ENCODE assay signal across 28 cellular contexts in the genomic region with DNA sequence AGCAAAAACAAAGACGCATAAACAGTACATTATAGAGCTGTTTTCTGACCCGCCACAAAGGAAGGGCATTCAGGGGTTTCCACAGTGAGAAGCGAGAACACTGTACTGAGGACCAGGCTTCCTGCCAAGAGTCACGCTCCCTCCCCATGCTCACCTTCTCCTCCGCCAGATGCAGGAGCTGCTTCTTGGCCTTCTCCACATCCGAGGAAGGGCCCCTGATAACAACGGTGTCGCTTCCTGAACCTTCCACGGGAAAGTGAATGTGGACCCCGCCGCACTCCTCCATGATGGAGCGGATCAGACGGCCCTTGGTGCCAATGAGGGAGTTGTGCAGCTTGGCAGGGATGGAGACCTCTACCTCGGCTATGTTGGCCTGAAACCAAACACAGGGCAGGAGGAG. TPM values are rescaled to one million over a fixed set of nuclear protein-coding genes. Genes with fewer than 3 reads are reported as not detected.
"Had no signal": no experiment of that assay in that cellular context is flagged by ENCODE, and none has a peak within 500 bp of the region (broad histone marks: within the 10 kb centered on the region; RNA-seq: fewer than 3 reads in every experiment).

No MANE protein-coding gene starts in this region.

- H3K4me1 Mint-ChIP-seq: activated CD4-positive, alpha-beta memory T cell treated with anti-CD3 and anti-CD28 coated beads, Interleukin-2, amount 10 ng/mL, durations not matched to agents 7 days and 5 days; activated CD8-positive, alpha-beta memory T cell treated with anti-CD3 and anti-CD28 coated beads, Interleukin-2, amount 10 ng/mL, durations not matched to agents 7 days and 5 days; activated naive CD4-positive, alpha-beta T cell treated with anti-CD3 and anti-CD28 coated beads, Interleukin-2, amount 50 U/mL, for 24 hours; naive thymus-derived CD4-positive, alpha-beta T cell had no signal

- H2AFZ ChIP-seq: hepatocyte had no signal

- H3K27ac Mint-ChIP-seq: activated CD4-positive, alpha-beta memory T cell treated with anti-CD3 and anti-CD28 coated beads, Interleukin-2, amount 10 ng/mL, durations not matched to agents 7 days and 5 days; activated CD8-positive, alpha-beta memory T cell treated with anti-CD3 and anti-CD28 coated beads, Interleukin-2, amount 10 ng/mL, durations not matched to agents 7 days and 5 days; activated naive CD4-positive, alpha-beta T cell treated with anti-CD3 and anti-CD28 coated beads, Interleukin-2, amount 50 U/mL, for 24 hours; naive thymus-derived CD4-positive, alpha-beta T cell; stimulated activated memory B cell treated with anti-CD40 and anti-IgM and Interleukin-4, amounts not matched to agents 10 μg/mL and 1 μg/mL and 100 μg/mL, for 72 hours; T-helper 17 cell had no signal

- H3K4me3 ChIP-seq: adrenal gland, ascending aorta, dorsolateral prefrontal cortex, esophagus muscularis mucosa, hepatocyte, left lung, pancreas, thoracic aorta, upper lobe of left lung had no signal

- H3K4me2 ChIP-seq: hepatocyte had no signal

- H3K4me1 ChIP-seq: adrenal gland, ascending aorta, esophagus muscularis mucosa, left lung, pancreas, upper lobe of left lung had no signal

- H3K9me3 ChIP-seq: adrenal gland, ascending aorta, esophagus muscularis mucosa, left lung, pancreas, thoracic aorta, upper lobe of left lung had no signal

- H3K9me3 Mint-ChIP-seq: activated CD4-positive, alpha-beta memory T cell treated with anti-CD3 and anti-CD28 coated beads, Interleukin-2, amount 10 ng/mL, durations not matched to agents 7 days and 5 days; activated naive CD4-positive, alpha-beta T cell treated with anti-CD3 and anti-CD28 coated beads, Interleukin-2, amount 50 U/mL, for 24 hours; effector memory CD8-positive, alpha-beta T cell; immature natural killer cell; naive thymus-derived CD4-positive, alpha-beta T cell; stimulated activated memory B cell treated with anti-CD40 and anti-IgM and Interleukin-4, amounts not matched to agents 10 μg/mL and 1 μg/mL and 100 μg/mL, for 72 hours had no signal

- H3K4me3 Mint-ChIP-seq: activated CD4-positive, alpha-beta memory T cell treated with anti-CD3 and anti-CD28 coated beads, Interleukin-2, amount 10 ng/mL, durations not matched to agents 7 days and 5 days; activated CD8-positive, alpha-beta memory T cell treated with anti-CD3 and anti-CD28 coated beads, Interleukin-2, amount 10 ng/mL, durations not matched to agents 7 days and 5 days; activated naive CD4-positive, alpha-beta T cell treated with anti-CD3 and anti-CD28 coated beads, Interleukin-2, amount 50 U/mL, for 24 hours; effector memory CD8-positive, alpha-beta T cell; immature natural killer cell; naive thymus-derived CD4-positive, alpha-beta T cell; stimulated activated memory B cell treated with anti-CD40 and anti-IgM and Interleukin-4, amounts not matched to agents 10 μg/mL and 1 μg/mL and 100 μg/mL, for 72 hours; T-helper 17 cell had no signal

- H3K27me3 Mint-ChIP-seq: activated CD4-positive, alpha-beta memory T cell treated with anti-CD3 and anti-CD28 coated beads, Interleukin-2, amount 10 ng/mL, durations not matched to agents 7 days and 5 days; activated CD8-positive, alpha-beta memory T cell treated with anti-CD3 and anti-CD28 coated beads, Interleukin-2, amount 10 ng/mL, durations not matched to agents 7 days and 5 days; activated naive CD4-positive, alpha-beta T cell treated with anti-CD3 and anti-CD28 coated beads, Interleukin-2, amount 50 U/mL, for 24 hours; effector memory CD8-positive, alpha-beta T cell; naive thymus-derived CD4-positive, alpha-beta T cell; stimulated activated memory B cell treated with anti-CD40 and anti-IgM and Interleukin-4, amounts not matched to agents 10 μg/mL and 1 μg/mL and 100 μg/mL, for 72 hours; T-helper 17 cell had no signal

- H3K27ac ChIP-seq: adrenal gland, ascending aorta, brain microvascular endothelial cell, esophagus muscularis mucosa, hepatocyte, left lung, pancreas, thoracic aorta, upper lobe of left lung had no signal

- DNase-seq: activated CD4-positive, alpha-beta memory T cell treated with anti-CD3 and anti-CD28 coated beads, Interleukin-2, amount 10 ng/mL, durations not matched to agents 7 days and 5 days; activated CD4-positive, alpha-beta T cell treated with anti-CD3 and anti-CD28 coated beads for 48 hours; activated CD4-positive, CD25-positive, alpha-beta regulatory T cell; activated CD8-positive, alpha-beta memory T cell treated with anti-CD3 and anti-CD28 coated beads, Interleukin-2, amount 10 ng/mL, durations not matched to agents 7 days and 5 days; activated effector memory CD4-positive, alpha-beta T cell treated with anti-CD3 and anti-CD28 coated beads, Interleukin-2, amount 50 U/mL, for 16 hours; activated T-cell treated with anti-CD3 and anti-CD28 coated beads for 4 hours; adrenal gland; brain microvascular endothelial cell; caudate nucleus; dorsolateral prefrontal cortex; effector memory CD8-positive, alpha-beta T cell; glutamatergic neuron; immature natural killer cell; left lung; naive thymus-derived CD4-positive, alpha-beta T cell; right cardiac atrium; stimulated activated CD4-positive, alpha-beta T cell treated with anti-CD3 and anti-CD28 coated beads, Interleukin-12 subunit alpha, Interleukin-12 subunit beta, amount 100 ng/mL, for 4 hours; SW 1271; T-helper 17 cell; upper lobe of left lung had no signal

- ATAC-seq: activated CD8-positive, alpha-beta memory T cell treated with anti-CD3 and anti-CD28 coated beads, Interleukin-2, amount 10 ng/mL, durations not matched to agents 7 days and 5 days; effector memory CD8-positive, alpha-beta T cell; left lung; naive thymus-derived CD4-positive, alpha-beta T cell; pancreas; stimulated activated memory B cell treated with anti-CD40 and anti-IgM and Interleukin-4, amounts not matched to agents 10 μg/mL and 1 μg/mL and 100 μg/mL, for 72 hours; T-helper 17 cell had no signal

- H3K27me3 ChIP-seq: adrenal gland, ascending aorta, brain microvascular endothelial cell, dorsolateral prefrontal cortex, esophagus muscularis mucosa, hepatocyte, left lung, pancreas, upper lobe of left lung had no signal

RNA-seq across cellular contexts. Expression of a gene that starts 53.8 kb away (rescaled TPM):
- total RNA-seq: skeletal muscle tissue had no signal
